8 cellular contexts compared by ENCODE assay signal in genomic region chr5:41312478-41313060, GRCh38.
"Had no signal": no experiment of that assay in that cellular context is flagged by ENCODE, and none has a peak within 500 bp of the region (broad histone marks: within the 10 kb centered on the region; RNA-seq: fewer than 3 reads in every experiment).

No MANE protein-coding gene starts in this region.

- DNase-seq: H9, HCEC 1CT, HFFc6, IMR-90, KG1 had no signal

- H3K4me3 Mint-ChIP-seq: GM23338, H9, HFFc6 had no signal

- H3K27ac Mint-ChIP-seq: GM23338, H9, HFFc6 had no signal

- H3K27ac ChIP-seq: HL-60 had no signal

- H3K4me3 ChIP-seq: GM23338, K562 had no signal

- H3K9me3 Mint-ChIP-seq: GM23338, H9, HFFc6 had no signal

- ATAC-seq: GM23338, K562 had no signal

- H3K4me1 Mint-ChIP-seq: GM23338, H9 had no signal
